In genomic region chr1:9459784-9460407, GRCh38 we compare ENCODE assay signal across 18 cellular contexts.
A peak's percentile ranks its signal among the peaks of the same experiment; 100 is the strongest.
DNase-seq lines count a peak whose midpoint lies in the region; ATAC-seq, FAIRE-seq and TF ChIP-seq lines count a peak whose summit lies in the region.
"Had no signal": no experiment of that assay in that cellular context is flagged by ENCODE, and none has a peak within 500 bp of the region (broad histone marks: within the 10 kb centered on the region; RNA-seq: fewer than 3 reads in every experiment).

No MANE protein-coding gene starts in this region.

- H3K27ac ChIP-seq in GM23248 (no peak overlapping the region), esophagus squamous epithelium (peak overlapping the region in 3 of 4 donors; percentile 52 to 68 (median 56))

- H3K36me3 Mint-ChIP-seq in activated CD4-positive, alpha-beta T cell treated with anti-CD3 and anti-CD28 coated beads, Interleukin-2, amount 10 ng/mL, durations not matched to agents 7 days and 5 days (ENCODE audit: low read depth), result no peaks in the 10 kb centered on the region
- H3K36me3 Mint-ChIP-seq: CD4-positive, alpha-beta memory T cell had no signal

- H3K4me3 ChIP-seq in GM23248, result no peak overlapping the region
- no peak overlapping the region for H3K4me3 ChIP-seq in esophagus squamous epithelium
- H3K4me3 ChIP-seq: HAP-1 had no signal

- no peak overlapping the region for H2AFZ ChIP-seq in GM23248

- H3K79me2 ChIP-seq in GM23248 (ENCODE audit: insufficient read depth), result no peaks in the 10 kb centered on the region

- no peaks in the 10 kb centered on the region for H3K27me3 ChIP-seq in GM23248 (replicated peaks; ENCODE audit: insufficient read depth)
- H3K27me3 ChIP-seq in esophagus squamous epithelium, result no peaks in the 10 kb centered on the region
- H3K27me3 ChIP-seq: BE2C had no signal

- H4K20me1 ChIP-seq in GM23248 (ENCODE audit: insufficient read depth), result no peaks in the 10 kb centered on the region

- no peak overlapping the region for H3K4me3 Mint-ChIP-seq in activated CD4-positive, alpha-beta T cell treated with anti-CD3 and anti-CD28 coated beads, Interleukin-2, amount 10 ng/mL, durations not matched to agents 7 days and 5 days
- H3K4me3 Mint-ChIP-seq: CD4-positive, alpha-beta memory T cell had no signal

- H3K27me3 Mint-ChIP-seq in activated CD4-positive, alpha-beta T cell treated with anti-CD3 and anti-CD28 coated beads, Interleukin-2, amount 10 ng/mL, durations not matched to agents 7 days and 5 days, result peaks cover 1% of the 10 kb centered on the region

- H3K36me3 ChIP-seq in GM23248 (ENCODE audit: low read depth), result no peaks in the 10 kb centered on the region
- no peaks in the 10 kb centered on the region for H3K36me3 ChIP-seq in esophagus squamous epithelium
- H3K36me3 ChIP-seq: BE2C, HAP-1 had no signal

- no peak for TF ChIP-seq CTCF in esophagus squamous epithelium (IDR thresholded peaks at IDR 0.05)
- no peak for TF ChIP-seq CTCF in omental fat pad (IDR thresholded peaks at IDR 0.05)

- 30 to 34% methylated on average over 10 of the region's 10 CpGs for WGBS in GM23248 (ENCODE audit: low coverage in 1 of 2, low lambda C conversion rate in 2 of 2, missing lambda C conversion rate in 2 of 2), 2 experiments
- WGBS in esophagus squamous epithelium, 2 donors, result 45 to 65% methylated on average over 8 to 10 of the region's 10 CpGs

- no peak overlapping the region for H3K4me2 ChIP-seq in GM23248 (ENCODE audit: unreplicated experiment)

- no peak for FAIRE-seq in HTR-8/SVneo (lab: Jason Lieb, UNC)
- FAIRE-seq: D721Med had no signal

- H3K9me2 ChIP-seq in GM23248 (ENCODE audit: insufficient read depth), result no peaks in the 10 kb centered on the region

- CTCF ChIA-PET in activated CD4-positive, alpha-beta T cell treated with anti-CD3 and anti-CD28 coated beads, Interleukin-2, amount 10 ng/mL, durations not matched to agents 7 days and 5 days (lab: Charles Lee), result interaction anchor here (1.0 to 1.3 kb wide), 4 partner anchors 14 to 116 kb away, joined by 3 to 4 read pairs (median 3); no protein-coding TSS in a partner anchor

- no peak overlapping the region for H3K9ac ChIP-seq in GM23248

- H3K4me1 Mint-ChIP-seq in activated CD4-positive, alpha-beta T cell treated with anti-CD3 and anti-CD28 coated beads, Interleukin-2, amount 10 ng/mL, durations not matched to agents 7 days and 5 days, result no peaks in the 10 kb centered on the region
- H3K4me1 Mint-ChIP-seq: CD4-positive, alpha-beta memory T cell had no signal

- H3K27ac Mint-ChIP-seq in activated CD4-positive, alpha-beta T cell treated with anti-CD3 and anti-CD28 coated beads, Interleukin-2, amount 10 ng/mL, durations not matched to agents 7 days and 5 days, result no peak overlapping the region
- H3K27ac Mint-ChIP-seq: CD4-positive, alpha-beta memory T cell had no signal

- H3K9me3 ChIP-seq in GM23248 (ENCODE audit: low read depth) (no peaks in the 10 kb centered on the region), esophagus squamous epithelium (no peaks in the 10 kb centered on the region)
- H3K9me3 ChIP-seq: BE2C had no signal

- no peaks in the 10 kb centered on the region for H3F3A ChIP-seq in GM23248 (ENCODE audit: insufficient read depth)

- intact Hi-C loops in esophagus squamous epithelium (cut with DNase I), result no loop called here

- no peak for TF ChIP-seq POLR2A in esophagus squamous epithelium (IDR thresholded peaks at IDR 0.05)

- POLR2A ChIA-PET in activated CD4-positive, alpha-beta T cell treated with anti-CD3 and anti-CD28 coated beads, Interleukin-2, amount 10 ng/mL, durations not matched to agents 7 days and 5 days (lab: Charles Lee), result no interaction called here

- no peaks in the 10 kb centered on the region for H3K9me3 Mint-ChIP-seq in activated CD4-positive, alpha-beta T cell treated with anti-CD3 and anti-CD28 coated beads, Interleukin-2, amount 10 ng/mL, durations not matched to agents 7 days and 5 days

- no peaks in the 10 kb centered on the region for H3K4me1 ChIP-seq in GM23248 (ENCODE audit: insufficient read depth)
- peaks cover 4 to 36% (median 12%) of the 10 kb centered on the region in 3 donors for H3K4me1 ChIP-seq in esophagus squamous epithelium
- H3K4me1 ChIP-seq: BE2C, HAP-1 had no signal

- DNase-seq in GM23248 (peak; percentile 25), NCI-H510A (lab: John Stamatoyannopoulos, UW) (peak; percentile 62), esophagus squamous epithelium (lab: John Stamatoyannopoulos, UW) (no peak), omental fat pad (ENCODE audit: low spot score) (no peak), HTR-8/SVneo (ENCODE audit: insufficient read length, low spot score) (no peak), GM19240 (ENCODE audit: insufficient read length, low spot score) (no peak)
- no peak for DNase-seq in activated CD4-positive, alpha-beta T cell treated with anti-CD3 and anti-CD28 coated beads, Interleukin-2, amount 10 ng/mL, durations not matched to agents 7 days and 5 days
- DNase-seq: ACHN; BE2C; CD4-positive, alpha-beta memory T cell; NCI-H1092; NCI-H187 treated with DMSO at 0.1 percent for 48 hours; NCI-H526; NK-92 treated with Interleukin-12 subunit alpha and Interleukin-12 subunit beta, amount 100 ng/mL, for 24 hours had no signal

- ATAC-seq in omental fat pad (ENCODE audit: low FRiP score) (peak; percentile 35), HG03045 (IDR thresholded peaks at IDR 0.05; ENCODE audit: unreplicated experiment) (no peak)
- ATAC-seq: PC-3 had no signal

- in situ Hi-C loops in GM23248 (cut with MboI), result loop anchor here (10.0 kb wide), 1 partner anchor 195 kb away; no protein-coding TSS in a partner anchor

Comparison
In these comparisons a context has a peak if more than half of its experiments do, and no peak if none do; other contexts are left out.
1. DNase-seq: peak in GM23248 (single experiment) and NCI-H510A (single experiment); none in esophagus squamous epithelium (single experiment), omental fat pad (single experiment), activated CD4-positive, alpha-beta T cell treated with anti-CD3 and anti-CD28 coated beads, Interleukin-2, amount 10 ng/mL, durations not matched to agents 7 days and 5 days (single experiment), HTR-8/SVneo (single experiment) and GM19240 (single experiment).